22 cellular contexts compared by ENCODE assay signal in genomic region chr21:25887166-25887565, GRCh38.
A peak's percentile ranks its signal among the peaks of the same experiment; 100 is the strongest.
DNase-seq lines count a peak whose midpoint lies in the region; ATAC-seq and TF ChIP-seq lines count a peak whose summit lies in the region.
"Had no signal": no experiment of that assay in that cellular context is flagged by ENCODE, and none has a peak within 500 bp of the region (broad histone marks: within the 10 kb centered on the region; RNA-seq: fewer than 3 reads in every experiment).

No MANE protein-coding gene starts in this region.

- intact Hi-C loops in heart left ventricle (cut with DNase I): loop anchor here in 3 of 10 donors (5.0 to 10.0 kb wide), 2 partner anchors 285 to 688 kb away; partner anchors contain the start of genes CYYR1 (in 2 of the 3) and APP (in 1 of the 3)

- H3K4me3 ChIP-seq in GM12864 (ENCODE audit: low read depth, low read length): no peak overlapping the region
- H3K4me3 ChIP-seq in mucosa of rectum (ENCODE audit: low read length in 2 of 2): no peak overlapping the region
- H3K4me3 ChIP-seq in heart left ventricle: no peak overlapping the region
- H3K4me3 ChIP-seq: HAP-1, right atrium auricular region, suprapubic skin had no signal

- H3K9me3 ChIP-seq in mucosa of rectum (ENCODE audit: control insufficient read depth in 2 of 2, low read length in 2 of 2) (no peaks in the 10 kb centered on the region), heart left ventricle (no peaks in the 10 kb centered on the region)
- H3K9me3 ChIP-seq: HAP-1, right atrium auricular region, suprapubic skin had no signal

- H3K9ac ChIP-seq in mucosa of rectum (ENCODE audit: low read depth in 1 of 2, low read length in 2 of 2): peak overlapping the region in 1 of 2 donors; percentile 23

- TF ChIP-seq CTCF in GM12864 (IDR thresholded peaks at IDR 0.05; ENCODE audit: low read depth, low read length, missing control alignments) (peak; percentile 23), LNCAP (IDR thresholded peaks at IDR 0.05) (peak; percentile 21; the same call in 1 of the 2 replicates), heart left ventricle (IDR thresholded peaks at IDR 0.05) (peak in 1 of 12 donors; percentile 4)

- no peaks in the 10 kb centered on the region for H3K27me3 ChIP-seq in mucosa of rectum (ENCODE audit: control insufficient read depth in 2 of 2, insufficient read depth in 2 of 2, low read length in 2 of 2)
- H3K27me3 ChIP-seq in heart left ventricle: no peaks in the 10 kb centered on the region
- H3K27me3 ChIP-seq: right atrium auricular region, suprapubic skin had no signal

- peaks cover 6% of the 10 kb centered on the region in 2 donors for H3K36me3 ChIP-seq in mucosa of rectum (ENCODE audit: control insufficient read depth in 2 of 2, insufficient read depth in 2 of 2, low read length in 2 of 2)
- H3K36me3 ChIP-seq in heart left ventricle: peaks cover 0 to 48% (median 18%) of the 10 kb centered on the region in 9 donors

- no peak for ATAC-seq in GM18907 (IDR thresholded peaks at IDR 0.05; ENCODE audit: unreplicated experiment)
- ATAC-seq in HG02678 (IDR thresholded peaks at IDR 0.05; ENCODE audit: unreplicated experiment): no peak
- no peak for ATAC-seq in heart left ventricle

- no peak for DNase-seq in GM12864 (ENCODE audit: low read depth)
- peak; percentile 38 for DNase-seq in dermis blood vessel endothelial cell
- no peak for DNase-seq in AG20443 (ENCODE audit: low spot score)
- DNase-seq in heart left ventricle: no peak
- DNase-seq: activated CD4-positive, alpha-beta T cell treated with anti-CD3 and anti-CD28 coated beads, Interleukin-2, amount 10 ng/mL, durations not matched to agents 24 days and 14 days; activated naive CD4-positive, alpha-beta T cell treated with anti-CD3 and anti-CD28 coated beads for 36 hours; C1 segment of cervical spinal cord; DMS79 treated with DMSO at 0.1 percent for 48 hours; effector CD8-positive, alpha-beta T cell; foreskin fibroblast; NCI-H1048; NCI-H2171 treated with DMSO at 0.1 percent for 48 hours; nephron progenitor cell; SHP77; stimulated activated CD4-positive, alpha-beta T cell treated with anti-CD3 and anti-CD28 coated beads, Interleukin-2, amount 100 ng/mL, for 48 hours had no signal

- TF ChIP-seq POLR2A in heart left ventricle (IDR thresholded peaks at IDR 0.05): no peak

- H3K4me1 ChIP-seq in mucosa of rectum (ENCODE audit: control insufficient read depth in 2 of 2, insufficient read depth in 2 of 2, low read length in 2 of 2): peaks cover 19 to 45% of the 10 kb centered on the region in 2 donors
- peaks cover 0 to 20% (median 4%) of the 10 kb centered on the region in 12 donors for H3K4me1 ChIP-seq in heart left ventricle
- H3K4me1 ChIP-seq: HAP-1, suprapubic skin had no signal

- H3K27ac ChIP-seq in mucosa of rectum (ENCODE audit: low read depth in 2 of 2, low read length in 2 of 2) (peak overlapping the region; percentile 78 to 83), heart left ventricle (no peak overlapping the region)
- H3K27ac ChIP-seq: right atrium auricular region, suprapubic skin had no signal

- WGBS in heart left ventricle, 4 donors: 95 to 98% (median 96%) methylated on average over 4 of the region's 4 CpGs

Comparison
In these comparisons a context has a peak if more than half of its experiments do, and no peak if none do; other contexts are left out.
1. H3K27ac ChIP-seq: peak in mucosa of rectum (2 of 2); none in heart left ventricle (0 of 12).